15 cellular contexts compared by ENCODE assay signal in genomic region chr18:96101-96766, GRCh38. TPM values are rescaled to one million over a fixed set of nuclear protein-coding genes. Genes with fewer than 3 reads are reported as not detected.
DNase-seq lines count a peak whose midpoint lies in the region; ATAC-seq and TF ChIP-seq lines count a peak whose summit lies in the region.
"Not testable (repeated sequence)": the region's sequence is repeated elsewhere in the genome, so short reads cannot be mapped to it uniquely, and the experiment has no call there.
"Had no signal": no experiment of that assay in that cellular context is flagged by ENCODE, and none has a peak within 500 bp of the region (broad histone marks: within the 10 kb centered on the region; RNA-seq: fewer than 3 reads in every experiment).

No MANE protein-coding gene starts in this region.

- H4K20me1 ChIP-seq in Karpas-422 (ENCODE audit: insufficient read depth, low read depth, low read length) = not testable (repeated sequence)

- peak; percentile 43 for DNase-seq in Karpas-422
- DNase-seq in Panc1 (ENCODE audit: low read depth, low spot score); natural killer cell: not testable (repeated sequence)
- DNase-seq in effector memory CD4-positive, alpha-beta T cell = peak; percentile 16 to 52 (median 36)

- H3K4me3 Mint-ChIP-seq in activated T-helper 17 cell treated with anti-CD3 and anti-CD28 coated beads, Interleukin-2, amount 50 U/mL, for 72 hours = not testable (repeated sequence)
- H3K4me3 Mint-ChIP-seq in natural killer cell = peak overlapping the region; percentile 65

- 0 out of 3 replicates have a peak, but pooled peaks have one; percentile 5 for TF ChIP-seq CTCF in GM12872 (IDR thresholded peaks at IDR 0.05; ENCODE audit: insufficient read depth, low read depth, low read length)
- not testable (repeated sequence) for TF ChIP-seq CTCF in Panc1 (IDR thresholded peaks at IDR 0.05); natural killer cell (IDR thresholded peaks at IDR 0.05)

- not testable (repeated sequence) for H3K9me3 Mint-ChIP-seq in activated T-helper 17 cell treated with anti-CD3 and anti-CD28 coated beads, Interleukin-2, amount 50 U/mL, for 72 hours; natural killer cell

- H3K4me1 Mint-ChIP-seq in activated T-helper 17 cell treated with anti-CD3 and anti-CD28 coated beads, Interleukin-2, amount 50 U/mL, for 72 hours; natural killer cell: not testable (repeated sequence)

- H3K36me3 Mint-ChIP-seq in activated T-helper 17 cell treated with anti-CD3 and anti-CD28 coated beads, Interleukin-2, amount 50 U/mL, for 72 hours (ENCODE audit: low read depth); natural killer cell: not testable (repeated sequence)

- not testable (repeated sequence) for H2AFZ ChIP-seq in Karpas-422 (ENCODE audit: low read length)

- BruUV-seq in Panc1 (replicated peaks; lab: Mats Ljungman, UMichigan) = not testable (repeated sequence)

- in situ Hi-C loops in Panc1 (cut with HindIII; ENCODE audit: low pct_unique_long_range_greater_than_20kb, low sequenced_read_pairs) = not testable (repeated sequence)

- not testable (repeated sequence) for H3K9me2 ChIP-seq in Karpas-422 (replicated peaks; ENCODE audit: insufficient read depth, low read length)

- not testable (repeated sequence) for H3K27ac Mint-ChIP-seq in activated T-helper 17 cell treated with anti-CD3 and anti-CD28 coated beads, Interleukin-2, amount 50 U/mL, for 72 hours
- H3K27ac Mint-ChIP-seq in natural killer cell = peak overlapping the region; percentile 78 to 82

- H3K27me3 ChIP-seq in Karpas-422 (ENCODE audit: low read length); Panc1 (ENCODE audit: control insufficient read depth, insufficient read depth, low read length); effector memory CD4-positive, alpha-beta T cell (replicated peaks; ENCODE audit: control insufficient read depth, insufficient read depth, low read length, poor library complexity, severe bottlenecking): not testable (repeated sequence)

- not testable (repeated sequence) for H3K36me3 ChIP-seq in Karpas-422 (ENCODE audit: insufficient read depth, low read length); Panc1 (ENCODE audit: control insufficient read depth, insufficient read depth, low read length); effector memory CD4-positive, alpha-beta T cell (ENCODE audit: control insufficient read depth, insufficient read depth, low read length)

- POLR2A ChIA-PET in Panc1 (lab: Charles Lee) = not testable (repeated sequence)

- ATAC-seq in GM21526 (IDR thresholded peaks at IDR 0.05; ENCODE audit: low FRiP score, unreplicated experiment) (peak; percentile 54), Panc1 (peak; percentile 62), natural killer cell (peak; percentile 49 to 52 (median 52))
- peak; percentile 44 for ATAC-seq in activated T-helper 17 cell treated with anti-CD3 and anti-CD28 coated beads, Interleukin-2, amount 50 U/mL, for 72 hours (replicated peaks)

- H3K27ac ChIP-seq in Karpas-422 (ENCODE audit: low read length); Panc1 (ENCODE audit: low read length); effector memory CD4-positive, alpha-beta T cell (ENCODE audit: insufficient read depth, low read length, poor library complexity, severe bottlenecking): not testable (repeated sequence)

- not testable (repeated sequence) for H3K4me3 ChIP-seq in Karpas-422 (ENCODE audit: low read length); Panc1 (ENCODE audit: low read depth in 2 of 2, low read length in 2 of 2); effector memory CD4-positive, alpha-beta T cell (ENCODE audit: insufficient read depth, low read depth, low read length, poor library complexity, severe bottlenecking)

- not testable (repeated sequence) for H3K4me2 ChIP-seq in Karpas-422 (ENCODE audit: low read depth, low read length, poor library complexity, severe bottlenecking)

- not testable (repeated sequence) for H3K4me1 ChIP-seq in Karpas-422 (ENCODE audit: low read length); Panc1 (ENCODE audit: control insufficient read depth, insufficient read depth, low read length); effector memory CD4-positive, alpha-beta T cell (ENCODE audit: control insufficient read depth, insufficient read depth, low read length, poor library complexity, severe bottlenecking)

- not testable (repeated sequence) for H3K79me2 ChIP-seq in Karpas-422 (ENCODE audit: low read length)

- H3K9ac ChIP-seq in Karpas-422 (ENCODE audit: low read length) = not testable (repeated sequence)

- intact Hi-C loops in Panc1 (cut with micrococcal nuclease; ENCODE audit: unreplicated experiment); natural killer cell (cut with micrococcal nuclease): not testable (repeated sequence)

- not testable (repeated sequence) for H3K9me3 ChIP-seq in Karpas-422 (ENCODE audit: low read length); Panc1 (ENCODE audit: control insufficient read depth, insufficient read depth, low read depth, low read length); effector memory CD4-positive, alpha-beta T cell (ENCODE audit: control insufficient read depth, low read length)

- H3K27me3 Mint-ChIP-seq in activated T-helper 17 cell treated with anti-CD3 and anti-CD28 coated beads, Interleukin-2, amount 50 U/mL, for 72 hours = not testable (repeated sequence)
- peaks cover 8 to 12% of the 10 kb centered on the region in 2 donors for H3K27me3 Mint-ChIP-seq in natural killer cell (ENCODE audit: low read depth in 2 of 2)

- CTCF ChIA-PET in Panc1 (lab: Charles Lee) = not testable (repeated sequence)

RNA-seq across cellular contexts. Expression of gene TUBB8B, which starts 46.8 kb away (rescaled TPM):
- not detected in 2 replicates for total RNA-seq in Karpas-422 (2014; rRNA removed; shearing (Covaris generic); ENCODE audit: low replicate concordance)
- total RNA-seq in Panc1 (2021; ENCODE audit: unreplicated experiment) (not detected), natural killer cell (not detected)
- polyA plus RNA-seq in Panc1 (2012; ENCODE audit: insufficient read length) = not detected
- under 1 TPM in 1 of 2 donors, not detected in 1; 0.22 TPM for total RNA-seq in activated T-helper 17 cell treated with anti-CD3 and anti-CD28 coated beads, Interleukin-2, amount 50 U/mL, for 72 hours
- total RNA-seq: activated CD4-positive, alpha-beta memory T cell treated with anti-CD3 and anti-CD28 coated beads for 36 hours; bronchial epithelial cell; fibroblast of lung; left ventricle myocardium inferior; M059J; neural crest cell; PC-9; right cardiac atrium had no signal
- polyA plus RNA-seq: right cardiac atrium had no signal
